ENCODE assay signal across 8 cellular contexts in genomic region chr13:46595136-46595917, GRCh38. TPM values are rescaled to one million over a fixed set of nuclear protein-coding genes. Genes with fewer than 3 reads are reported as not detected.
DNase-seq lines count a peak whose midpoint lies in the region; ATAC-seq and TF ChIP-seq lines count a peak whose summit lies in the region.

No MANE protein-coding gene starts in this region.

- ATAC-seq in HG03066 (IDR thresholded peaks at IDR 0.05; ENCODE audit: low read depth, unreplicated experiment), result peak; percentile 38
- ATAC-seq in body of pancreas, result peak; percentile 27
- no peak for ATAC-seq in naive thymus-derived CD8-positive, alpha-beta T cell
- no peak for ATAC-seq in GM18520 (IDR thresholded peaks at IDR 0.05; ENCODE audit: unreplicated experiment)

- H3K27me3 ChIP-seq in body of pancreas, result no peaks in the 10 kb centered on the region
- no peaks in the 10 kb centered on the region for H3K27me3 ChIP-seq in HAP-1 (ENCODE audit: low read depth)

- H3K4me1 ChIP-seq in body of pancreas (peaks cover 32% of the 10 kb centered on the region), HAP-1 (no peaks in the 10 kb centered on the region)

- H3K4me3 ChIP-seq in GM12865 (ENCODE audit: low read depth, low read length) (peak overlapping the region; percentile 8; the same call in 1 of the 2 replicates), body of pancreas (no peak overlapping the region), HAP-1 (no peak overlapping the region)

- H3K27ac Mint-ChIP-seq in naive thymus-derived CD8-positive, alpha-beta T cell, result peak overlapping the region in 8 of 10 donors; percentile 2 to 70 (median 47)

- H3K9me3 ChIP-seq in body of pancreas, result no peaks in the 10 kb centered on the region
- H3K9me3 ChIP-seq in HAP-1, result no peaks in the 10 kb centered on the region

- no peaks in the 10 kb centered on the region for H3K36me3 Mint-ChIP-seq in naive thymus-derived CD8-positive, alpha-beta T cell

- WGBS in body of pancreas, 2 donors, result 70 to 86% methylated on average over 6 of the region's 6 CpGs

- in situ Hi-C loops in HAP-1 (cut with MboI; ENCODE audit: low sequenced_read_pairs), result no loop called here

- TF ChIP-seq CTCF in GM12865 (IDR thresholded peaks at IDR 0.05; ENCODE audit: insufficient read depth, low read depth, low read length, missing control alignments) (no peak), body of pancreas (IDR thresholded peaks at IDR 0.05) (no peak)

- POLR2A ChIA-PET in naive thymus-derived CD8-positive, alpha-beta T cell (lab: Charles Lee), result interaction anchor here (0.6 to 1.2 kb wide), 3 partner anchors 9 to 46 kb away, joined by 3 to 4 read pairs (median 4); no protein-coding TSS in a partner anchor

- intact Hi-C loops in body of pancreas (cut with DNase I), result no loop called here

- TF ChIP-seq POLR2A in body of pancreas (IDR thresholded peaks at IDR 0.05), result no peak

- DNase-seq in GM12865 (ENCODE audit: low read depth) (peak; percentile 68), body of pancreas (no peak), T-helper 9 cell (no peak), HAP-1 (ENCODE audit: low spot score in 2 of 2) (no peak), globus pallidus (ENCODE audit: low spot score) (no peak)
- peak in 1 of 10 donors; percentile 16 for DNase-seq in naive thymus-derived CD8-positive, alpha-beta T cell

- no peaks in the 10 kb centered on the region for H3K36me3 ChIP-seq in body of pancreas (replicated peaks in 1 of 2; ENCODE audit: insufficient read depth in 1 of 2, low read depth in 2 of 2)
- H3K36me3 ChIP-seq in HAP-1 (replicated peaks), result no peaks in the 10 kb centered on the region

- H3K27ac ChIP-seq in body of pancreas, result peak overlapping the region in 2 of 4 donors; percentile 21 to 29

- no peaks in the 10 kb centered on the region for H3K27me3 Mint-ChIP-seq in naive thymus-derived CD8-positive, alpha-beta T cell

- peaks cover 0 to 4% (median 0%) of the 10 kb centered on the region in 9 donors for H3K9me3 Mint-ChIP-seq in naive thymus-derived CD8-positive, alpha-beta T cell

- H3K4me3 Mint-ChIP-seq in naive thymus-derived CD8-positive, alpha-beta T cell, result peak overlapping the region in 5 of 10 donors; percentile 19 to 33 (median 30)

- H3K4me1 Mint-ChIP-seq in naive thymus-derived CD8-positive, alpha-beta T cell, result peaks cover 32 to 92% (median 82%) of the 10 kb centered on the region in 4 donors

RNA-seq across cellular contexts. Expression of gene LRCH1, which starts 42.4 kb away (rescaled TPM):
- 1 to 10 TPM; 7.3 to 8.6 TPM for total RNA-seq in body of pancreas
- total RNA-seq in naive thymus-derived CD8-positive, alpha-beta T cell, result 10 to 100 TPM; 15.8 to 17.1 TPM
- 1 to 10 TPM; 1.3 to 3.8 (median 1.4) TPM for polyA plus RNA-seq in naive thymus-derived CD8-positive, alpha-beta T cell

Comparison
In these comparisons a context has a peak if more than half of its experiments do, and no peak if none do; other contexts are left out.
1. ATAC-seq: peak in HG03066 (single experiment) and body of pancreas (single experiment); none in naive thymus-derived CD8-positive, alpha-beta T cell (0 of 2) and GM18520 (single experiment).